ENCODE assay signal across 8 cellular contexts in the genomic region with DNA sequence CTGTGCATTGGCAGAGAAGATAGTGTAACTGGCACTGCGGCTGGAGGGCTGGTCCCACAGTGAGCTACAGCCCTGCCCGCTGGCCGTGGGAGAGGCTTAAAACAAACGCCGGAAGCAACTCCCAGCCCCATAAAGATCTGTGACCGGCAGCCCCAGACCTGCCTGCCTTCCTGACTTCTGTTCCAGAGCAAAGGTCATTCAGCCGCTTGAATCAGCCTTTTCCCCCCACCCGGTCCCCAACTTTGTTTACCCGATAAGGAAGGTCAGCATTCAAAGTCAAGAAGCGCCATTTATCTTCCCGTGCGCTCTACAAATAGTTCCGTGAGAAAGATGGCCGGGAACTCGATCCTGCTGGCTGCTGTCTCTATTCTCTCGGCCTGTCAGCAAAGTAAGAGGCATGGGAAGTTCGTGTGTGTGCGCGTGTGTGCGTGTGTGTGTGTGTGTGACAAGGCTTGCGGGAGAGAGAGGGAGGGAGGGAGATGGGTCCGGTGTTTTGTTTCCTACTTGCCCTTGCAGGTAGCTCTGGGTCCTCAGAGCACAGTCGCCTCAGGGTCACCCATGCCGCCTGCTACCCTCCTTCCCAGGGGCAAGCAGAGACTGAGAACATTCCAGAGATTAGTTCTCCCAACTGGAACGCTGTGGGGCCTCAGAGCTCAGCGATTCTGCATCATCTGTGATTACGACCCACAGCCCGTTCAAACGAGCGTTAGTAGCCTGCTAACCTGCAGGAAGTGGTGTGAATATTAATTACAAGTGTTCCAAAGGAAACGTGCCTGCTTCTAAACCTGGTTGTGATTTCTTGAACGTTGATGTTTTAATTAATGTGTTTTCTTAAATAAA. TPM values are rescaled to one million over a fixed set of nuclear protein-coding genes. Genes with fewer than 3 reads are reported as not detected.
DNase-seq lines count a peak whose midpoint lies in the region; ATAC-seq and FAIRE-seq lines count a peak whose summit lies in the region.

Gene MGST2, plus strand, starts transcription at position 130 of the 840 bp plus-strand sequence. Its CDS starts 201 bp downstream, at position 331.

- POLR2A ChIA-PET in activated CD4-positive, alpha-beta T cell treated with anti-CD3 and anti-CD28 coated beads for 36 hours (lab: Charles Lee): no interaction called here

- peak within 1 kb of the TSS; percentile 71 to 94 (median 92) for H3K4me3 ChIP-seq in skeletal muscle tissue (ENCODE audit: low read length in 3 of 3)

- no peaks in the 10 kb centered on the region for H3K9me3 Mint-ChIP-seq in activated CD4-positive, alpha-beta T cell treated with anti-CD3 and anti-CD28 coated beads for 36 hours (ENCODE audit: low read depth)

- H3K36me3 Mint-ChIP-seq in activated CD4-positive, alpha-beta T cell treated with anti-CD3 and anti-CD28 coated beads for 36 hours (ENCODE audit: low read depth): peaks cover 8% of the 10 kb centered on the region
- H3K36me3 Mint-ChIP-seq in T-helper 17 cell (ENCODE audit: low read depth): peaks cover under 1% of the 10 kb centered on the region

- no peaks in the 10 kb centered on the region for H3K9me3 ChIP-seq in T-helper 17 cell (ENCODE audit: control insufficient read depth, low read length, poor library complexity, severe bottlenecking)
- H3K9me3 ChIP-seq in skeletal muscle tissue (ENCODE audit: control insufficient read depth in 3 of 3, low read length in 3 of 3): no peaks in the 10 kb centered on the region

- intact Hi-C loops in activated CD4-positive, alpha-beta T cell treated with anti-CD3 and anti-CD28 coated beads for 36 hours (cut with DNase I, micrococcal nuclease): loop anchor here in 1 of 2 experiments (1.0 kb wide), 1 partner anchor 9 kb away; no protein-coding TSS in a partner anchor

- no peaks in the 10 kb centered on the region for H3K36me3 ChIP-seq in skeletal muscle tissue (ENCODE audit: control insufficient read depth in 3 of 3, insufficient read depth in 3 of 3, low read length in 3 of 3)

- FAIRE-seq in islet of Langerhans (lab: Jason Lieb, UNC): peak; percentile 13

- peaks cover 19% of the 10 kb centered on the region for H3K4me1 Mint-ChIP-seq in activated CD4-positive, alpha-beta T cell treated with anti-CD3 and anti-CD28 coated beads for 36 hours
- peaks cover 16% of the 10 kb centered on the region for H3K4me1 Mint-ChIP-seq in T-helper 17 cell

- H3K27me3 ChIP-seq in skeletal muscle tissue (ENCODE audit: control insufficient read depth in 3 of 3, insufficient read depth in 3 of 3, low read length in 3 of 3): no peaks in the 10 kb centered on the region

- CTCF ChIA-PET in activated CD4-positive, alpha-beta T cell treated with anti-CD3 and anti-CD28 coated beads for 36 hours (lab: Charles Lee): interaction anchor here (0.5 to 2.9 kb wide), 6 partner anchors 9 to 707 kb away, joined by 3 to 28 read pairs (median 4); partner anchors contain the start of gene SCOC

- H3K27ac Mint-ChIP-seq in activated CD4-positive, alpha-beta T cell treated with anti-CD3 and anti-CD28 coated beads for 36 hours: peak within 1 kb of the TSS; percentile 95
- H3K27ac Mint-ChIP-seq in T-helper 17 cell: peak within 1 kb of the TSS; percentile 86

- H3K4me3 Mint-ChIP-seq in activated CD4-positive, alpha-beta T cell treated with anti-CD3 and anti-CD28 coated beads for 36 hours: peak within 1 kb of the TSS; percentile 89
- H3K4me3 Mint-ChIP-seq in T-helper 17 cell: peak within 1 kb of the TSS; percentile 96

- DNase-seq in activated CD4-positive, alpha-beta T cell treated with anti-CD3 and anti-CD28 coated beads for 36 hours: peak; percentile 67
- no peak for DNase-seq in activated CD4-positive, alpha-beta T cell treated with anti-CD3 and anti-CD28 coated beads, Interleukin-2, amount 50 U/mL, for 4 hours
- DNase-seq in MV-4-11 (lab: John Stamatoyannopoulos, UW) (peak; percentile 76), T-helper 17 cell (no peak), cerebellar cortex (ENCODE audit: low spot score) (peak; percentile 69)

- peaks cover 23 to 33% (median 32%) of the 10 kb centered on the region in 3 donors for H3K4me1 ChIP-seq in skeletal muscle tissue (ENCODE audit: control insufficient read depth in 3 of 3, insufficient read depth in 3 of 3, low read length in 3 of 3)

- peak within 1 kb of the TSS; percentile 90 for H3K27ac ChIP-seq in skeletal muscle tissue (ENCODE audit: low read depth, low read length)

- no peaks in the 10 kb centered on the region for H3K27me3 Mint-ChIP-seq in activated CD4-positive, alpha-beta T cell treated with anti-CD3 and anti-CD28 coated beads for 36 hours
- H3K27me3 Mint-ChIP-seq in T-helper 17 cell: no peaks in the 10 kb centered on the region

- H3K9ac ChIP-seq in skeletal muscle tissue (ENCODE audit: low read depth in 1 of 3, low read length in 3 of 3): peak within 1 kb of the TSS; percentile 78 to 97 (median 95)

- ATAC-seq in activated CD4-positive, alpha-beta T cell treated with anti-CD3 and anti-CD28 coated beads for 36 hours: peak; percentile 81
- ATAC-seq in HG02588 (IDR thresholded peaks at IDR 0.05; ENCODE audit: unreplicated experiment) (peak; percentile 87), T-helper 17 cell (peak; percentile 65)

RNA-seq across cellular contexts. Expression of gene MGST2, which starts in this region (rescaled TPM):
- 10 to 100 TPM; 28.9 to 32.8 TPM for total RNA-seq in activated CD4-positive, alpha-beta T cell treated with anti-CD3 and anti-CD28 coated beads for 36 hours
- total RNA-seq in T-helper 17 cell (1 to 10 TPM; 1.6 to 3.1 TPM), skeletal muscle tissue (37.6 TPM)

Comparison
In these comparisons a context has a peak if more than half of its experiments do, and no peak if none do; other contexts are left out.
1. DNase-seq: peak in activated CD4-positive, alpha-beta T cell treated with anti-CD3 and anti-CD28 coated beads for 36 hours (single experiment), MV-4-11 (single experiment) and cerebellar cortex (single experiment); none in activated CD4-positive, alpha-beta T cell treated with anti-CD3 and anti-CD28 coated beads, Interleukin-2, amount 50 U/mL, for 4 hours (0 of 2) and T-helper 17 cell (0 of 3).
2. Peak in every context shown above with its lines, with median percentiles within 50 percentile points of each other: ATAC-seq.